In genomic region chr13:114089341-114089740, GRCh38 we compare ENCODE assay signal across 22 cellular contexts. TPM values are rescaled to one million over a fixed set of nuclear protein-coding genes. Genes with fewer than 3 reads are reported as not detected.
DNase-seq lines count a peak whose midpoint lies in the region; FAIRE-seq and TF ChIP-seq lines count a peak whose summit lies in the region.
"Had no signal": no experiment of that assay in that cellular context is flagged by ENCODE, and none has a peak within 500 bp of the region (broad histone marks: within the 10 kb centered on the region; RNA-seq: fewer than 3 reads in every experiment).

No MANE protein-coding gene starts in this region.

- BruUV-seq in mammary epithelial cell (replicated peaks; lab: Mats Ljungman, UMichigan): no TSS peak

- no peaks in the 10 kb centered on the region for H3K27me3 ChIP-seq in mammary epithelial cell (ENCODE audit: insufficient read depth, low read length)
- no peaks in the 10 kb centered on the region for H3K27me3 ChIP-seq in breast epithelium
- H3K27me3 ChIP-seq in Peyer's patch: no peaks in the 10 kb centered on the region
- no peaks in the 10 kb centered on the region for H3K27me3 ChIP-seq in sigmoid colon
- H3K27me3 ChIP-seq in stomach: no peaks in the 10 kb centered on the region
- H3K27me3 ChIP-seq: brain microvascular endothelial cell, gastrocnemius medialis had no signal

- H3K4me3 ChIP-seq in mammary epithelial cell (replicated peaks in 1 of 3; ENCODE audit: insufficient read depth in 1 of 3, low read depth in 2 of 3, low read length in 3 of 3) (no peak overlapping the region), breast epithelium (no peak overlapping the region), Peyer's patch (no peak overlapping the region), kidney (ENCODE audit: low read length in 2 of 2) (no peak overlapping the region), sigmoid colon (no peak overlapping the region), foreskin fibroblast (ENCODE audit: low read depth in 1 of 2, low read length in 2 of 2) (no peak overlapping the region), stomach (no peak overlapping the region)
- H3K4me3 ChIP-seq: gastrocnemius medialis had no signal

- FAIRE-seq in kidney (lab: Jason Lieb, UNC): no peak
- FAIRE-seq: small intestine had no signal

- intact Hi-C loops in mammary epithelial cell (cut with micrococcal nuclease) (no loop called here), breast epithelium (cut with DNase I; ENCODE audit: low total_unique reads) (no loop called here), kidney (cut with DNase I) (no loop called here), sigmoid colon (cut with DNase I) (no loop called here), stomach (cut with DNase I; ENCODE audit: low total_unique reads) (no loop called here)

- peak; percentile 12 for DNase-seq in mammary epithelial cell
- DNase-seq in breast epithelium (ENCODE audit: low spot score in 2 of 2): no peak
- DNase-seq in Peyer's patch: peak in 2 of 3 donors; percentile 20 to 37
- peak; percentile 63 for DNase-seq in kidney
- peak; percentile 37 for DNase-seq in sigmoid colon
- DNase-seq in NAMALWA (ENCODE audit: low spot score): no peak
- no peak for DNase-seq in foreskin fibroblast
- no peak for DNase-seq in stomach
- DNase-seq: activated CD4-positive, alpha-beta T cell treated with anti-CD3 and anti-CD28 coated beads for 1 hour; activated CD8-positive, alpha-beta memory T cell treated with anti-CD3 and anti-CD28 coated beads, Interleukin-2, amount 50 U/mL, for 48 hours; brain microvascular endothelial cell; dermis blood vessel endothelial cell; erythroblast; GOT3; NCI-H1436 treated with DMSO at 0.1 percent for 48 hours; NCI-H345; SIG-M5; small intestine; stimulated activated CD4-positive, alpha-beta T cell treated with anti-CD3 and anti-CD28 coated beads, Interleukin-4, amount 100 ng/mL, for 1 hour; substantia nigra; T-helper 2 cell had no signal

- no peaks in the 10 kb centered on the region for H3K79me2 ChIP-seq in mammary epithelial cell (ENCODE audit: insufficient read depth, low read length)

- no peak for TF ChIP-seq CTCF in mammary epithelial cell (conservative IDR thresholded peaks at IDR 0.05 in 1 of 2, IDR thresholded peaks at IDR 0.05 in 1 of 2; ENCODE audit: extremely low read depth in 1 of 2, insufficient read depth in 1 of 2, low read depth in 1 of 2, low read length in 2 of 2)
- TF ChIP-seq CTCF in breast epithelium (IDR thresholded peaks at IDR 0.05): no peak
- TF ChIP-seq CTCF in Peyer's patch (IDR thresholded peaks at IDR 0.05): no peak
- no peak for TF ChIP-seq CTCF in kidney (IDR thresholded peaks at IDR 0.05; ENCODE audit: borderline replicate concordance, extremely low read depth, insufficient read depth)
- no peak for TF ChIP-seq CTCF in sigmoid colon (IDR thresholded peaks at IDR 0.05)
- TF ChIP-seq CTCF in foreskin fibroblast (IDR thresholded peaks at IDR 0.05; ENCODE audit: low read depth, low read length): no peak
- TF ChIP-seq CTCF in stomach (IDR thresholded peaks at IDR 0.05): no peak

- WGBS in mammary epithelial cell (ENCODE audit: low coverage, missing lambda C conversion rate): 33% methylated on average over 11 of the region's 15 CpGs
- 84 to 94% methylated on average over 15 of the region's 15 CpGs for WGBS in sigmoid colon, 2 donors
- WGBS in stomach, 5 donors: 72 to 82% (median 80%) methylated on average over 15 of the region's 15 CpGs

- dilution Hi-C loops in mammary epithelial cell (cut with HindIII; ENCODE audit: low sequenced_read_pairs): no loop called here

- H3K9me3 ChIP-seq in mammary epithelial cell (replicated peaks; ENCODE audit: insufficient read depth, low read length) (peaks cover 6% of the 10 kb centered on the region), breast epithelium (no peaks in the 10 kb centered on the region), Peyer's patch (no peaks in the 10 kb centered on the region), kidney (ENCODE audit: control insufficient read depth in 1 of 2, low read length in 2 of 2) (no peaks in the 10 kb centered on the region), sigmoid colon (no peaks in the 10 kb centered on the region), stomach (peaks cover 0 to 20% (median 2%) of the 10 kb centered on the region in 4 donors)
- H3K9me3 ChIP-seq: gastrocnemius medialis had no signal

- H3K9ac ChIP-seq in mammary epithelial cell (ENCODE audit: insufficient read depth, low read length): no peak overlapping the region
- H3K9ac ChIP-seq in kidney (ENCODE audit: low read length in 2 of 2): no peak overlapping the region

- H4K20me1 ChIP-seq in mammary epithelial cell (ENCODE audit: insufficient read depth, low read length): no peaks in the 10 kb centered on the region

- CTCF ChIA-PET in mammary epithelial cell (lab: Charles Lee; ENCODE audit: low non-redundant PET): no interaction called here

- H3K4me1 ChIP-seq in mammary epithelial cell (ENCODE audit: insufficient read depth, low read length): peaks cover 3% of the 10 kb centered on the region
- H3K4me1 ChIP-seq in breast epithelium: no peaks in the 10 kb centered on the region
- H3K4me1 ChIP-seq in Peyer's patch: no peaks in the 10 kb centered on the region
- H3K4me1 ChIP-seq in kidney (ENCODE audit: control insufficient read depth in 1 of 2, insufficient read depth in 1 of 2, low read depth in 1 of 2, low read length in 2 of 2): no peaks in the 10 kb centered on the region
- H3K4me1 ChIP-seq in sigmoid colon: no peaks in the 10 kb centered on the region
- H3K4me1 ChIP-seq in stomach: no peaks in the 10 kb centered on the region

- TF ChIP-seq POLR2A in breast epithelium (IDR thresholded peaks at IDR 0.05) (no peak), Peyer's patch (IDR thresholded peaks at IDR 0.05) (no peak), sigmoid colon (IDR thresholded peaks at IDR 0.05) (no peak), stomach (IDR thresholded peaks at IDR 0.05) (no peak)

- no peak overlapping the region for H3K27ac ChIP-seq in mammary epithelial cell (ENCODE audit: insufficient read depth, low read depth, low read length)
- no peak overlapping the region for H3K27ac ChIP-seq in breast epithelium
- H3K27ac ChIP-seq in Peyer's patch: no peak overlapping the region
- H3K27ac ChIP-seq in kidney (ENCODE audit: low read depth in 2 of 2, low read length in 2 of 2): no peak overlapping the region
- H3K27ac ChIP-seq in sigmoid colon: no peak overlapping the region
- no peak overlapping the region for H3K27ac ChIP-seq in stomach
- H3K27ac ChIP-seq: brain microvascular endothelial cell, gastrocnemius medialis had no signal

- peak overlapping the region; percentile 28 for H3K4me2 ChIP-seq in mammary epithelial cell (ENCODE audit: insufficient read depth, low read depth, low read length)

- no peak overlapping the region for H2AFZ ChIP-seq in mammary epithelial cell (ENCODE audit: low read depth, low read length)

- TF ChIP-seq EP300 in sigmoid colon (IDR thresholded peaks at IDR 0.05): no peak
- TF ChIP-seq EP300 in stomach (IDR thresholded peaks at IDR 0.05): no peak

- H3K36me3 ChIP-seq in mammary epithelial cell (ENCODE audit: insufficient read depth, low read length) (no peaks in the 10 kb centered on the region), breast epithelium (no peaks in the 10 kb centered on the region), Peyer's patch (no peaks in the 10 kb centered on the region), kidney (ENCODE audit: control insufficient read depth in 1 of 2, insufficient read depth in 2 of 2, low read length in 2 of 2) (no peaks in the 10 kb centered on the region), sigmoid colon (no peaks in the 10 kb centered on the region), stomach (no peaks in the 10 kb centered on the region)
- H3K36me3 ChIP-seq: gastrocnemius medialis had no signal

- in situ Hi-C loops in mammary epithelial cell (cut with MboI; ENCODE audit: low sequenced_read_pairs in 2 of 2): no loop called here

RNA-seq across cellular contexts. Expression of gene RASA3, which starts 43.1 kb away (rescaled TPM):
- total RNA-seq in mammary epithelial cell (1 to 10 TPM; 5.2 to 8.4 TPM), breast epithelium (10 to 100 TPM; 14.2 to 54.9 (median 31.5) TPM), Peyer's patch (10 to 100 TPM in 1 of 4 donors, 1 to 10 TPM in 3; 3.5 to 41.3 (median 6.9) TPM), kidney (28.8 TPM), sigmoid colon (10 to 100 TPM; 15.0 to 22.4 (median 17.8) TPM), stomach (10 to 100 TPM in 1 of 5 donors, 1 to 10 TPM in 4; 3.8 to 22.3 (median 6.4) TPM)
- polyA plus RNA-seq in mammary epithelial cell (4.0 TPM), kidney (ENCODE audit: insufficient read depth, low read depth, low replicate concordance) (4.2 TPM), sigmoid colon (10 to 100 TPM in 1 of 3 donors, 1 to 10 TPM in 2; 4.2 to 16.9 (median 5.4) TPM), stomach (10 to 100 TPM in 2 of 3 donors, 1 to 10 TPM in 1; 3.7 to 11.8 (median 10.9) TPM)
- polyA minus RNA-seq in mammary epithelial cell: 2.5 TPM

Comparison
In these comparisons a context has a peak if more than half of its experiments do, and no peak if none do; other contexts are left out.
1. DNase-seq: peak in mammary epithelial cell (single experiment), Peyer's patch (2 of 3), kidney (single experiment) and sigmoid colon (single experiment); none in breast epithelium (0 of 2), NAMALWA (single experiment), foreskin fibroblast (0 of 2) and stomach (single experiment).